15 cellular contexts compared by ENCODE assay signal in genomic region chr9:70045452-70045851, GRCh38. TPM values are rescaled to one million over a fixed set of nuclear protein-coding genes. Genes with fewer than 3 reads are reported as not detected.
DNase-seq lines count a peak whose midpoint lies in the region; ATAC-seq and TF ChIP-seq lines count a peak whose summit lies in the region.
"Had no signal": no experiment of that assay in that cellular context is flagged by ENCODE, and none has a peak within 500 bp of the region (broad histone marks: within the 10 kb centered on the region; RNA-seq: fewer than 3 reads in every experiment).

No MANE protein-coding gene starts in this region.

- DNase-seq in RWPE2 (ENCODE audit: low spot score) (no peak), endodermal cell (no peak), neural crest cell (ENCODE audit: low read depth, low spot score) (no peak), tibial artery (no peak), NCI-H1436 (lab: John Stamatoyannopoulos, UW) (no peak), brain microvascular endothelial cell (no peak)
- DNase-seq: activated CD4-positive, CD25-positive, alpha-beta regulatory T cell; activated effector memory CD4-positive, alpha-beta T cell treated with anti-CD3 and anti-CD28 coated beads, Interleukin-2, amount 50 U/mL, for 16 hours; cortex of kidney; NCI-H2029; NCI-H526 treated with DMSO at 0.1 percent for 48 hours had no signal

- H3K9me3 ChIP-seq in RWPE2 (ENCODE audit: severe bottlenecking) (no peaks in the 10 kb centered on the region), endodermal cell (ENCODE audit: control insufficient read depth, low read length) (no peaks in the 10 kb centered on the region), tibial artery (no peaks in the 10 kb centered on the region)

- H3K4me1 Mint-ChIP-seq in endodermal cell, result peaks cover 13% of the 10 kb centered on the region
- H3K4me1 Mint-ChIP-seq in neural crest cell, result peaks cover 26% of the 10 kb centered on the region

- H3K4me1 ChIP-seq in RWPE2 (ENCODE audit: insufficient read depth, poor library complexity, severe bottlenecking) (peaks cover 48% of the 10 kb centered on the region), endodermal cell (ENCODE audit: control insufficient read depth, insufficient read depth, low read length) (no peaks in the 10 kb centered on the region), tibial artery (peaks cover 0 to 74% (median 55%) of the 10 kb centered on the region in 4 donors)

- WGBS in endodermal cell (ENCODE audit: insufficient coverage in 1 of 2, insufficient read length in 1 of 2), 2 experiments, result 92 to 100% methylated on average over 2 to 4 of the region's 4 CpGs

- H3K9me3 Mint-ChIP-seq in endodermal cell (no peaks in the 10 kb centered on the region), neural crest cell (no peaks in the 10 kb centered on the region)
- H3K9me3 Mint-ChIP-seq: stimulated activated memory B cell treated with anti-CD40 and anti-IgM and Interleukin-4, amounts not matched to agents 10 μg/mL and 1 μg/mL and 100 μg/mL, for 72 hours had no signal

- no peaks in the 10 kb centered on the region for H3K36me3 Mint-ChIP-seq in endodermal cell (ENCODE audit: low read depth)
- no peaks in the 10 kb centered on the region for H3K36me3 Mint-ChIP-seq in neural crest cell (ENCODE audit: low read depth)
- H3K36me3 Mint-ChIP-seq: stimulated activated memory B cell treated with anti-CD40 and anti-IgM and Interleukin-4, amounts not matched to agents 10 μg/mL and 1 μg/mL and 100 μg/mL, for 72 hours had no signal

- H3K27me3 Mint-ChIP-seq in endodermal cell (ENCODE audit: insufficient read depth), result peaks cover 79% of the 10 kb centered on the region
- peaks cover 61% of the 10 kb centered on the region for H3K27me3 Mint-ChIP-seq in neural crest cell (ENCODE audit: low read depth)

- H3K27me3 ChIP-seq in RWPE2 (ENCODE audit: insufficient read depth, poor library complexity, severe bottlenecking), result no peaks in the 10 kb centered on the region
- H3K27me3 ChIP-seq in endodermal cell (ENCODE audit: control insufficient read depth, insufficient read depth, low read length, poor library complexity, severe bottlenecking), result peaks cover 64% of the 10 kb centered on the region
- no peaks in the 10 kb centered on the region for H3K27me3 ChIP-seq in tibial artery
- no peaks in the 10 kb centered on the region for H3K27me3 ChIP-seq in brain microvascular endothelial cell (replicated peaks)

- intact Hi-C loops in tibial artery (cut with DNase I; ENCODE audit: low total_unique reads), result loop anchor here (10.0 kb wide), 2 partner anchors 71 to 559 kb away; no protein-coding TSS in a partner anchor

- H3K4me3 ChIP-seq in RWPE2 (ENCODE audit: severe bottlenecking) (no peak overlapping the region), endodermal cell (ENCODE audit: low read length) (peak overlapping the region; percentile 82), tibial artery (peak overlapping the region; percentile 77 to 82), brain microvascular endothelial cell (ENCODE audit: low read depth, low read length) (no peak overlapping the region)

- ATAC-seq in RWPE2 (ENCODE audit: low read depth), result no peak
- ATAC-seq in HG02852 (IDR thresholded peaks at IDR 0.05; ENCODE audit: unreplicated experiment), result no peak
- ATAC-seq: stimulated activated memory B cell treated with anti-CD40 and anti-IgM and Interleukin-4, amounts not matched to agents 10 μg/mL and 1 μg/mL and 100 μg/mL, for 72 hours had no signal

- H3K9ac ChIP-seq in endodermal cell (ENCODE audit: extremely low read depth, low read length, poor library complexity, severe bottlenecking), result no peak overlapping the region

- in situ Hi-C loops in brain microvascular endothelial cell (cut with HindIII; ENCODE audit: low pct_ligation_motif_present, low sequenced_read_pairs), result no loop called here

- H3K4me3 Mint-ChIP-seq in endodermal cell, result no peak overlapping the region
- peak overlapping the region; percentile 88 for H3K4me3 Mint-ChIP-seq in neural crest cell
- H3K4me3 Mint-ChIP-seq: stimulated activated memory B cell treated with anti-CD40 and anti-IgM and Interleukin-4, amounts not matched to agents 10 μg/mL and 1 μg/mL and 100 μg/mL, for 72 hours had no signal

- H3K27ac Mint-ChIP-seq in endodermal cell (no peak overlapping the region), neural crest cell (ENCODE audit: unreplicated experiment) (no peak overlapping the region)
- H3K27ac Mint-ChIP-seq: stimulated activated memory B cell treated with anti-CD40 and anti-IgM and Interleukin-4, amounts not matched to agents 10 μg/mL and 1 μg/mL and 100 μg/mL, for 72 hours had no signal

- H3K27ac ChIP-seq in RWPE2 (ENCODE audit: poor library complexity, severe bottlenecking) (peak overlapping the region; percentile 93), endodermal cell (ENCODE audit: low read depth, low read length) (no peak overlapping the region), tibial artery (peak overlapping the region; percentile 86 to 89), brain microvascular endothelial cell (no peak overlapping the region)

- H3K36me3 ChIP-seq in RWPE2 (ENCODE audit: low read depth) (no peaks in the 10 kb centered on the region), endodermal cell (ENCODE audit: control insufficient read depth, insufficient read depth, low read length) (no peaks in the 10 kb centered on the region), tibial artery (no peaks in the 10 kb centered on the region), brain microvascular endothelial cell (replicated peaks) (no peaks in the 10 kb centered on the region)

- no peak for TF ChIP-seq CTCF in RWPE2 (IDR thresholded peaks at IDR 0.05; ENCODE audit: poor library complexity, severe bottlenecking)
- TF ChIP-seq CTCF in endodermal cell (conservative IDR thresholded peaks at IDR 0.05), result no peak
- no peak for TF ChIP-seq CTCF in neural crest cell (conservative IDR thresholded peaks at IDR 0.05)
- TF ChIP-seq CTCF in tibial artery (IDR thresholded peaks at IDR 0.05), result no peak
- TF ChIP-seq CTCF in brain microvascular endothelial cell (IDR thresholded peaks at IDR 0.05; ENCODE audit: low read depth, low read length, missing control alignments), result no peak

RNA-seq across cellular contexts. Expression of gene MAMDC2, which starts 1.8 kb away (rescaled TPM):
- 1 to 10 TPM in 1 of 2 donors, under 1 TPM in 1; 0.44 to 1.4 TPM for total RNA-seq in endodermal cell
- polyA plus RNA-seq in endodermal cell (2013, experiment 1 of 2), result 6.9 TPM
- 9.6 TPM for polyA plus RNA-seq in endodermal cell (2013, experiment 2 of 2)
- total RNA-seq in neural crest cell, result 0.21 and 0.25 TPM in 2 replicates
- total RNA-seq: activated CD8-positive, alpha-beta memory T cell treated with anti-CD3 and anti-CD28 coated beads for 36 hours; H4 had no signal

Comparison
In these comparisons a context has a peak if more than half of its experiments do, and no peak if none do; other contexts are left out.
1. H3K27ac ChIP-seq: peak in RWPE2 (single experiment) and tibial artery (2 of 2); none in endodermal cell (single experiment) and brain microvascular endothelial cell (single experiment).
2. H3K4me3 ChIP-seq: peak in endodermal cell (single experiment) and tibial artery (2 of 2); none in RWPE2 (single experiment) and brain microvascular endothelial cell (single experiment).